Comparison of ENCODE assay signal across 8 cellular contexts in the genomic region with DNA sequence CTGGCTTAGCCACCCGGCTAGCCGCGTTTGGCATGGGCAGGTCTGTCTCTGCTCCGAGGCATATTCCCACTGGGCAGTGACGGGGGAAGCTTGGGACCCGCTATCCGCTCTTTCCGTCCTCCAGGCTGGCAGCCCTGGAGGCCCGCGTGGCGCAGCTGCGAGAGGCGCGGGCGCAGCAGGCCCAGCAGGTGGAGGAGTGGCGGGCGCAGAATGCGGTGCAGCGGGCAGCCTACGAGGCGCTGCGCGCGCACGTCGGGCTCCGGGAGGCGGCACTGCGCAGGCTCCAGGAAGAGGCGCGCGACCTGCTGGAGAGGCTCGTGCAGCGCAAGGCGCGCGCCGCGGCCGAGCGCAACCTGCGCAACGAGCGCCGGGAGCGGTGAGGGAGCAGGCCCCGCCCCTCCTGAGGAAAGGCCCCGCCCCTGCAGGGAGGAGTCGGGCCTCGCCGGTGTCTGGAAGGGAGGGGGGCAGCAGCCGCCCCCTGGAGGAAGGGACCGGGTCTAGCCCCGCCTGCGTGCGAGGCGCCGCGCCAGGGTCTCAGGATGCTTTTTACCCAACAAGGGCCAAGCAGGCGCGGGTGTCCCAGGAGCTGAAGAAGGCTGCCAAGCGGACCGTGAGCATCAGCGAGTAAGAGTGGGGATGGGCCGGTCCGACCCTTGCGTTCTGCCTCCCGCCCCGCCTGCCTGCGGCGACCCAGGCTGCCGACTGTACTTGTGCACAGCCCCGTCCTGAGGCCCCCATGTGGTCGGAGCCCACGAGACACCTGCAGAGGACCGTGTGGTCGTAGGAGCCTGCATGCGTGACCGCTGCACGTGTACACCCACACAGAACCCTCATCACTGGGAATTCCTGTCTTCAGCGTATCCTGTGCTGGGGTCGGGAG.
A peak's percentile ranks its signal among the peaks of the same experiment; 100 is the strongest.
DNase-seq lines count a peak whose midpoint lies in the region; ATAC-seq, FAIRE-seq and TF ChIP-seq lines count a peak whose summit lies in the region.

No MANE protein-coding gene starts in this region.

- CTCF ChIA-PET in HEK293 (lab: Yijun Ruan, JAX) = interaction anchor here (0.6 to 1.4 kb wide), 3 partner anchors 9 to 952 kb away, joined by 3 to 4 read pairs (median 3); no protein-coding TSS in a partner anchor

- DNase-seq in D721Med (ENCODE audit: insufficient read length, low spot score) = peak; percentile 98
- peak; percentile 90 to 98 for DNase-seq in NCI-H526 (lab: John Stamatoyannopoulos, UW)
- DNase-seq in activated T-cell treated with anti-CD3 and anti-CD28 coated beads for 48 hours (ENCODE audit: low read depth) = peak; percentile 74
- DNase-seq in epidermal melanocyte (ENCODE audit: insufficient read length, low spot score) = peak; percentile 81
- peak; percentile 89 for DNase-seq in midbrain (lab: John Stamatoyannopoulos, UW)
- DNase-seq in stimulated activated CD8-positive, alpha-beta memory T cell treated with anti-CD3 and anti-CD28 coated beads, Interleukin-15, amount 100 ng/mL, for 24 hours (ENCODE audit: low read depth) = peak; percentile 56

- no peaks in the 10 kb centered on the region for H3K4me1 ChIP-seq in HEK293 (ENCODE audit: control insufficient read depth, insufficient read depth, low read length)

- POLR2A ChIA-PET in HEK293 (lab: Yijun Ruan, JAX) = interaction anchor here (1.5 kb wide), 1 partner anchor 28 kb away, joined by 5 read pairs; the partner anchor contains the start of gene STARD10

- peak overlapping the region; percentile 47; the same call in 1 of the 2 replicates for H3K27ac ChIP-seq in HEK293 (ENCODE audit: extremely low read depth, low read depth, low read length)

- H3K4me3 ChIP-seq in HEK293 (ENCODE audit: low read depth, low read length) = peak overlapping the region; percentile 36

- TF ChIP-seq CTCF in D721Med (IDR thresholded peaks at IDR 0.05; ENCODE audit: insufficient read depth, missing control alignments) (no peak), HEK293 (tag by site-specific recombination; IDR thresholded peaks at IDR 0.05) (peak; percentile 91)

- no peaks in the 10 kb centered on the region for H3K9me3 ChIP-seq in HEK293 (ENCODE audit: control insufficient read depth, insufficient read depth, low read depth, low read length)

- no peak for FAIRE-seq in D721Med (lab: Jason Lieb, UNC)

- no peak for ATAC-seq in HG02870 (IDR thresholded peaks at IDR 0.05; ENCODE audit: unreplicated experiment)

- peaks cover 0 to 6% of the 10 kb centered on the region in 2 experiments; a peak in 1 of 3 replicates for H3K36me3 ChIP-seq in HEK293 (ENCODE audit: control insufficient read depth in 2 of 2, insufficient read depth in 1 of 2, low read length in 2 of 2)

TF ChIP-seq in HEK293, 187 proteins besides CTCF, POLR2A, EP300 and RAD21 (continues in another document):
- no peak for TF ChIP-seq ZNF747 (tag by site-specific recombination; IDR thresholded peaks at IDR 0.05)
- TF ChIP-seq ZNF416 (tag by site-specific recombination; IDR thresholded peaks at IDR 0.05) = no peak
- TF ChIP-seq ZNF791 (tag by site-specific recombination; IDR thresholded peaks at IDR 0.05) = no peak
- TF ChIP-seq PATZ1 (tag by site-specific recombination; IDR thresholded peaks at IDR 0.05) = peak; percentile 95
- peak; percentile 93 for TF ChIP-seq GLIS2 (tag by site-specific recombination; IDR thresholded peaks at IDR 0.05)
- peak; percentile 64 for TF ChIP-seq ZIC2 (tag by site-specific recombination; IDR thresholded peaks at IDR 0.05)
- TF ChIP-seq ZNF677 (tag by site-specific recombination; IDR thresholded peaks at IDR 0.05) = no peak
- TF ChIP-seq IKZF3 (tag by site-specific recombination; IDR thresholded peaks at IDR 0.05) = no peak
- TF ChIP-seq ZSCAN4 (tag by site-specific recombination; IDR thresholded peaks at IDR 0.05) = no peak
- TF ChIP-seq, protein P1, sequence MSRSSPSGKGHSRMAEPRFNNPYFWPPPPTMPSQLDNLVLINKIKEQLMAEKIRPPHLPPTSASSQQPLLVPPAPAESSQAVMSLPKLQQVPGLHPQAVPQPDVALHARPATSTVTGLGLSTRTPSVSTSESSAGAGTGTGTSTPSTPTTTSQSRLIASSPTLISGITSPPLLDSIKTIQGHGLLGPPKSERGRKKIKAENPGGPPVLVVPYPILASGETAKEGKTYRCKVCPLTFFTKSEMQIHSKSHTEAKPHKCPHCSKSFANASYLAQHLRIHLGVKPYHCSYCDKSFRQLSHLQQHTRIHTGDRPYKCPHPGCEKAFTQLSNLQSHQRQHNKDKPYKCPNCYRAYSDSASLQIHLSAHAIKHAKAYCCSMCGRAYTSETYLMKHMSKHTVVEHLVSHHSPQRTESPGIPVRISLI (tag by site-specific recombination; IDR thresholded peaks at IDR 0.05) = no peak
- TF ChIP-seq ZNF785 (tag by site-specific recombination; IDR thresholded peaks at IDR 0.05) = no peak
- no peak for TF ChIP-seq ZNF114 (tag by site-specific recombination; IDR thresholded peaks at IDR 0.05)
- TF ChIP-seq ZNF121 (tag by site-specific recombination; IDR thresholded peaks at IDR 0.05) = no peak
- TF ChIP-seq GLIS1 (tag by site-specific recombination; IDR thresholded peaks at IDR 0.05) = peak; percentile 42
- no peak for TF ChIP-seq ZNF776 (tag by site-specific recombination; IDR thresholded peaks at IDR 0.05; ENCODE audit: borderline replicate concordance)
- no peak for TF ChIP-seq ZNF16 (tag by site-specific recombination; IDR thresholded peaks at IDR 0.05; ENCODE audit: low read depth)
- TF ChIP-seq, protein P2, sequence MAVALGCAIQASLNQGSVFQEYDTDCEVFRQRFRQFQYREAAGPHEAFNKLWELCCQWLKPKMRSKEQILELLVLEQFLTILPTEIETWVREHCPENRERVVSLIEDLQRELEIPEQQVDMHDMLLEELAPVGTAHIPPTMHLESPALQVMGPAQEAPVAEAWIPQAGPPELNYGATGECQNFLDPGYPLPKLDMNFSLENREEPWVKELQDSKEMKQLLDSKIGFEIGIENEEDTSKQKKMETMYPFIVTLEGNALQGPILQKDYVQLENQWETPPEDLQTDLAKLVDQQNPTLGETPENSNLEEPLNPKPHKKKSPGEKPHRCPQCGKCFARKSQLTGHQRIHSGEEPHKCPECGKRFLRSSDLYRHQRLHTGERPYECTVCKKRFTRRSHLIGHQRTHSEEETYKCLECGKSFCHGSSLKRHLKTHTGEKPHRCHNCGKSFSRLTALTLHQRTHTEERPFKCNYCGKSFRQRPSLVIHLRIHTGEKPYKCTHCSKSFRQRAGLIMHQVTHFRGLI (tag by site-specific recombination; IDR thresholded peaks at IDR 0.05) = peak; percentile 89
- peak; percentile 63; the same call in 1 of the 2 replicates for TF ChIP-seq KLF16 (tag by site-specific recombination; IDR thresholded peaks at IDR 0.05)
- no peak for TF ChIP-seq ZNF571 (tag by site-specific recombination; IDR thresholded peaks at IDR 0.05)
- no peak for TF ChIP-seq ZNF48 (tag by site-specific recombination; IDR thresholded peaks at IDR 0.05)
- TF ChIP-seq SP3 (tag by site-specific recombination; IDR thresholded peaks at IDR 0.05) = peak; percentile 76
